Comparison of ENCODE assay signal across 9 cellular contexts in the genomic region with DNA sequence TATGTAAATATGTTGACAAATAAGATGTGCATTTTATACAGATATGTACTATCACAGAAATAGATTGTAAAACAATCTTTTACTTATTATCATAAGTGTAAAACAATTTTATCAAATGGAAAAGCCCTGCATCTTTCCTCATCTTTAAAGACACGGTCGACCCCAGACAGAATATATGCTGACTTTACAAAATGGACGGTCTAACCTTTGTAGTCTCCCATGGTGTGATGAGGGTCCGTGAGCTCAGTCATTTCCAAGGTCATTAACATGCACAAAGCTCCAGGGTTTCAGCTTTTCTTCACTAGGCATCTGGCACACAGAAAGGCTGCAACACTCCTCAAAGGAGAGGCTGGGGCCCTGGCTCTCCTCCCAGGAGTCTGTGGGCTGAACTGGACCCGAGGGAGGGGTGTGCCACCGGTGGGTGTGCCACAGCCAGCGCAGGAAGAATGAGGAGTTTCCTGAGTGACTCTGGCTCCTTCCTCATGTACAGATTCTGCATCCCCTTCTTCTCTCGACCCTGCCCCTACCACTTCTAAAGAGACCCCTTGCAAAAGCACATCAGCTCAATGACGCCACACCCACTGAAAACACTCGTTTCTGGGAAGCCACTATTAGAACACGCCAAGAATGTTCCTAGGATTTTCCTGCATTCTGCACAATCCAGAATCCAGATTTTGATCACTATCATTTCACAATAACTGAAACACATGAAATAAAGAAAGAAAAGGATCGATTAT. TPM values are rescaled to one million over a fixed set of nuclear protein-coding genes. Genes with fewer than 3 reads are reported as not detected.
DNase-seq lines count a peak whose midpoint lies in the region; TF ChIP-seq lines count a peak whose summit lies in the region.
"Had no signal": no experiment of that assay in that cellular context is flagged by ENCODE, and none has a peak within 500 bp of the region (broad histone marks: within the 10 kb centered on the region; RNA-seq: fewer than 3 reads in every experiment).

No MANE protein-coding gene starts in this region.

- H3K4me3 Mint-ChIP-seq in osteocyte (ENCODE audit: unreplicated experiment) = peak overlapping the region; percentile 15

- peaks cover 2% of the 10 kb centered on the region for H3K36me3 Mint-ChIP-seq in osteocyte (ENCODE audit: unreplicated experiment)

- CTCF ChIA-PET in AG04449 (lab: Yijun Ruan, JAX) = interaction anchor here (0.8 kb wide), 1 partner anchor 15 kb away, joined by 3 read pairs; no protein-coding TSS in a partner anchor

- TF ChIP-seq CTCF in AG04449 (IDR thresholded peaks at IDR 0.05; ENCODE audit: insufficient read depth, low read length, missing control alignments) (no peak), osteocyte (IDR thresholded peaks at IDR 0.05) (no peak)

- H3K4me3 ChIP-seq in AG04449 (ENCODE audit: low read depth, low read length) = peak overlapping the region; percentile 40

- POLR2A ChIA-PET in AG04449 (lab: Yijun Ruan, JAX) = no interaction called here

- no peaks in the 10 kb centered on the region for H3K27me3 Mint-ChIP-seq in osteocyte (ENCODE audit: unreplicated experiment)

- peaks cover 45% of the 10 kb centered on the region for H3K4me1 Mint-ChIP-seq in osteocyte (ENCODE audit: unreplicated experiment)

- peak overlapping the region; percentile 73 for H3K27ac Mint-ChIP-seq in osteocyte (ENCODE audit: unreplicated experiment)

- DNase-seq in AG04449 (ENCODE audit: low read depth, low spot score) (no peak), SW480 (ENCODE audit: low spot score) (peak; percentile 22), globus pallidus (ENCODE audit: low spot score) (peak; percentile 64), osteocyte (ENCODE audit: extremely low spot score, unreplicated experiment) (no peak), NOMO-1 (lab: John Stamatoyannopoulos, UW; ENCODE audit: unreplicated experiment in 2 of 2) (no peak), kidney glomerular epithelial cell (lab: John Stamatoyannopoulos, UW) (no peak), DMS79 treated with DMSO at 0.1 percent for 48 hours (lab: John Stamatoyannopoulos, UW) (no peak), D341Med (ENCODE audit: low spot score) (no peak)
- DNase-seq: Karpas-422 had no signal

- H3K9me3 Mint-ChIP-seq in osteocyte (ENCODE audit: unreplicated experiment) = no peaks in the 10 kb centered on the region

RNA-seq across cellular contexts. Expression of gene ABLIM1, which starts 26.2 kb away (rescaled TPM):
- 39.0 and 43.3 TPM in 2 replicates for total RNA-seq in osteocyte

Comparison
In these comparisons a context has a peak if more than half of its experiments do, and no peak if none do; other contexts are left out.
1. DNase-seq: peak in SW480 (single experiment) and globus pallidus (single experiment); none in AG04449 (single experiment), osteocyte (single experiment), NOMO-1 (0 of 2), kidney glomerular epithelial cell (single experiment), DMS79 treated with DMSO at 0.1 percent for 48 hours (single experiment) and D341Med (single experiment).